ENCODE assay signal across 11 cellular contexts in genomic region chr18:51053822-51054221, GRCh38. TPM values are rescaled to one million over a fixed set of nuclear protein-coding genes. Genes with fewer than 3 reads are reported as not detected.
DNase-seq lines count a peak whose midpoint lies in the region; ATAC-seq, FAIRE-seq and TF ChIP-seq lines count a peak whose summit lies in the region.
"Had no signal": no experiment of that assay in that cellular context is flagged by ENCODE, and none has a peak within 500 bp of the region (broad histone marks: within the 10 kb centered on the region; RNA-seq: fewer than 3 reads in every experiment).

No MANE protein-coding gene starts in this region.

- H3K79me2 ChIP-seq in PC-9 (ENCODE audit: low read depth): 0 out of 2 replicates have a peak, but pooled peaks cover 9% of the 10 kb centered on the region

- no peaks in the 10 kb centered on the region for H3K9me3 Mint-ChIP-seq in endodermal cell

- H2BK15ac ChIP-seq in IMR-90 (ENCODE audit: low read depth, low read length): no peak overlapping the region

- H3K4me3 Mint-ChIP-seq in endodermal cell: no peak overlapping the region

- no peaks in the 10 kb centered on the region for H3K9me1 ChIP-seq in IMR-90 (ENCODE audit: insufficient read depth, low read length)

- dilution Hi-C loops in IMR-90 (cut with HindIII; ENCODE audit: low sequenced_read_pairs, unreplicated experiment): no loop called here

- no peak for DNase-seq in D721Med (ENCODE audit: insufficient read length, low spot score)
- no peak for DNase-seq in IMR-90
- DNase-seq in endodermal cell: no peak
- no peak for DNase-seq in middle frontal gyrus (ENCODE audit: extremely low spot score, low spot score)
- DNase-seq in PC-9: no peak
- no peak for DNase-seq in RKO (ENCODE audit: low spot score)
- DNase-seq: DMS153; stimulated activated CD4-positive, alpha-beta T cell treated with anti-CD3 and anti-CD28 coated beads, Interleukin-4, amount 100 ng/mL, for 1 hour had no signal

- no peak overlapping the region for H3K4ac ChIP-seq in IMR-90 (ENCODE audit: low read depth, low read length)

- TF ChIP-seq RAD21 in IMR-90 (IDR thresholded peaks at IDR 0.05; ENCODE audit: low read length): no peak

- POLR2A ChIA-PET in IMR-90 (lab: Charles Lee; ENCODE audit: unreplicated experiment) (no interaction called here), PC-9 (lab: Charles Lee; ENCODE audit: unreplicated experiment) (no interaction called here)

- ATAC-seq in GM21423 (IDR thresholded peaks at IDR 0.05; ENCODE audit: unreplicated experiment) (peak; percentile 78), IMR-90 (ENCODE audit: low read depth) (no peak), GM18502 (IDR thresholded peaks at IDR 0.05; ENCODE audit: poor library complexity, unreplicated experiment) (no peak)
- ATAC-seq: esophagus mucosa had no signal

- H3K27me3 ChIP-seq in IMR-90 (ENCODE audit: control insufficient read depth, insufficient read depth, low read length): no peaks in the 10 kb centered on the region
- H3K27me3 ChIP-seq in endodermal cell (ENCODE audit: control insufficient read depth, insufficient read depth, low read length, poor library complexity, severe bottlenecking): no peaks in the 10 kb centered on the region
- H3K27me3 ChIP-seq in PC-9 (ENCODE audit: insufficient read depth, low read depth): no peaks in the 10 kb centered on the region

- H3K27ac ChIP-seq in IMR-90 (ENCODE audit: insufficient read depth, low read length) (no peak overlapping the region), endodermal cell (ENCODE audit: low read depth, low read length) (no peak overlapping the region), PC-9 (no peak overlapping the region)

- H4K20me1 ChIP-seq in IMR-90 (ENCODE audit: insufficient read depth, low read length) (peaks cover 10% of the 10 kb centered on the region; the same call in 1 of the 2 replicates), PC-9 (ENCODE audit: insufficient read depth) (peaks cover 19% of the 10 kb centered on the region; the same call in 1 of the 2 replicates)

- TF ChIP-seq POLR2A in IMR-90 (IDR thresholded peaks at IDR 0.05; ENCODE audit: low read depth, low read length): no peak

- peaks cover 10% of the 10 kb centered on the region for H3K36me3 ChIP-seq in IMR-90 (ENCODE audit: control insufficient read depth, insufficient read depth, low read length)
- H3K36me3 ChIP-seq in endodermal cell (ENCODE audit: control insufficient read depth, insufficient read depth, low read length): peaks cover 84% of the 10 kb centered on the region
- peaks cover 43% of the 10 kb centered on the region for H3K36me3 ChIP-seq in PC-9 (ENCODE audit: low read depth)

- no peak overlapping the region for H4K91ac ChIP-seq in IMR-90 (ENCODE audit: insufficient read depth, low read depth, low read length)

- no peak overlapping the region for H3K14ac ChIP-seq in IMR-90 (replicated peaks; ENCODE audit: low read depth, low read length)

- H3K4me1 ChIP-seq in IMR-90 (ENCODE audit: control insufficient read depth, insufficient read depth, low read length) (peaks cover 2% of the 10 kb centered on the region; the same call in 1 of the 2 replicates), endodermal cell (ENCODE audit: control insufficient read depth, insufficient read depth, low read length) (no peaks in the 10 kb centered on the region), PC-9 (replicated peaks; ENCODE audit: insufficient read depth) (no peaks in the 10 kb centered on the region)

- no peak overlapping the region for H4K8ac ChIP-seq in IMR-90 (ENCODE audit: low read depth in 2 of 2, low read length in 2 of 2)

- H3K79me1 ChIP-seq in IMR-90 (ENCODE audit: low read depth in 1 of 2, low read length in 2 of 2): peaks cover 3 to 30% of the 10 kb centered on the region in 2 experiments; a peak in 3 of 4 replicates

- H3K27ac Mint-ChIP-seq in endodermal cell: peak overlapping the region; percentile 47

- no peak overlapping the region for H3K56ac ChIP-seq in IMR-90 (ENCODE audit: extremely low read depth, insufficient read depth, low read length)

- H3K4me2 ChIP-seq in IMR-90 (ENCODE audit: low read depth, low read length) (no peak overlapping the region), PC-9 (no peak overlapping the region)

- H3K4me1 Mint-ChIP-seq in endodermal cell: peaks cover 26% of the 10 kb centered on the region

- CTCF ChIA-PET in IMR-90 (lab: Yijun Ruan, JAX): interaction anchor here (0.8 to 1.1 kb wide), 2 partner anchors 14 to 15 kb away, joined by 4 read pairs; no protein-coding TSS in a partner anchor
- CTCF ChIA-PET in PC-9 (lab: Charles Lee): no interaction called here

- no peaks in the 10 kb centered on the region for H3F3A ChIP-seq in PC-9 (ENCODE audit: insufficient read depth, low read depth)

- H3K9me2 ChIP-seq in PC-9 (ENCODE audit: insufficient read depth): no peaks in the 10 kb centered on the region

- no peak overlapping the region for H3K18ac ChIP-seq in IMR-90 (ENCODE audit: low read depth, low read length)

- TF ChIP-seq CTCF in D721Med (IDR thresholded peaks at IDR 0.05; ENCODE audit: insufficient read depth, missing control alignments) (no peak), IMR-90 (conservative IDR thresholded peaks at IDR 0.05; ENCODE audit: low read depth, low read length) (no peak), endodermal cell (conservative IDR thresholded peaks at IDR 0.05) (no peak), PC-9 (conservative IDR thresholded peaks at IDR 0.05) (no peak)

- H3K9me3 ChIP-seq in IMR-90 (ENCODE audit: control insufficient read depth, insufficient read depth, low read length) (no peaks in the 10 kb centered on the region), endodermal cell (ENCODE audit: control insufficient read depth, low read length) (no peaks in the 10 kb centered on the region), PC-9 (ENCODE audit: insufficient read depth, low read depth) (no peaks in the 10 kb centered on the region)

- no peak overlapping the region for H4K5ac ChIP-seq in IMR-90 (ENCODE audit: low read depth, low read length)

- H3K4me3 ChIP-seq in IMR-90 (ENCODE audit: insufficient read depth, low read depth, low read length) (no peak overlapping the region), endodermal cell (ENCODE audit: low read length) (no peak overlapping the region), PC-9 (no peak overlapping the region)

- H2AK9ac ChIP-seq in IMR-90 (replicated peaks; ENCODE audit: low read depth, low read length, poor library complexity): no peak overlapping the region

- no peaks in the 10 kb centered on the region for H3K27me3 Mint-ChIP-seq in endodermal cell (ENCODE audit: insufficient read depth)

- H2AFZ ChIP-seq in IMR-90 (replicated peaks; ENCODE audit: low read length, poor library complexity): no peak overlapping the region
- H2AFZ ChIP-seq in PC-9: no peak overlapping the region

- H3K36me3 Mint-ChIP-seq in endodermal cell (ENCODE audit: low read depth): peaks cover 55% of the 10 kb centered on the region

- H2BK5ac ChIP-seq in IMR-90 (ENCODE audit: low read depth, low read length, poor library complexity, severe bottlenecking): no peak overlapping the region

- no peak overlapping the region for H2BK20ac ChIP-seq in IMR-90 (ENCODE audit: low read depth, low read length)

- WGBS in IMR-90 (ENCODE audit: extremely low coverage in 2 of 2, insufficient read length in 1 of 2), 2 experiments: no CpG with 5 or more reads among the region's 1 CpG
- WGBS in endodermal cell (ENCODE audit: insufficient coverage in 1 of 2, insufficient read length in 1 of 2), 2 experiments: no CpG with 5 or more reads among the region's 1 CpG

- intact Hi-C loops in IMR-90 (cut with micrococcal nuclease) (loop anchor here (5.0 kb wide), 1 partner anchor 87 kb away; the partner anchor contains the start of gene ELAC1), PC-9 (cut with micrococcal nuclease; ENCODE audit: unreplicated experiment) (no loop called here)

- H3K23ac ChIP-seq in IMR-90 (ENCODE audit: low read depth, low read length): no peak overlapping the region

- FAIRE-seq in D721Med (lab: Jason Lieb, UNC): peak; percentile 91

- in situ Hi-C loops in IMR-90 (cut with MboI; ENCODE audit: low sequenced_read_pairs): no loop called here

- H3K9ac ChIP-seq in IMR-90 (ENCODE audit: low read depth, low read length) (no peak overlapping the region), endodermal cell (ENCODE audit: extremely low read depth, low read length, poor library complexity, severe bottlenecking) (no peak overlapping the region)

- H2BK120ac ChIP-seq in IMR-90 (ENCODE audit: low read depth, low read length): no peak overlapping the region

- BruUV-seq in IMR-90 (replicated peaks; lab: Mats Ljungman, UMichigan): no TSS peak
- BruUV-seq in PC-9 (replicated peaks; lab: Mats Ljungman, UMichigan): no TSS peak

- H2AK5ac ChIP-seq in IMR-90 (ENCODE audit: low read depth, low read length): no peak overlapping the region

TF ChIP-seq in IMR-90, 13 proteins besides CTCF, POLR2A, EP300 and RAD21:
- no peak for TF ChIP-seq USF2 (IDR thresholded peaks at IDR 0.05; ENCODE audit: low read depth, low read length)
- no peak for TF ChIP-seq MXI1 (IDR thresholded peaks at IDR 0.05; ENCODE audit: borderline replicate concordance, low read depth, low read length)
- TF ChIP-seq FOS (IDR thresholded peaks at IDR 0.05; ENCODE audit: low read depth, low read length): no peak
- peak; percentile 40; the same call in 1 of the 2 replicates for TF ChIP-seq MAFK (IDR thresholded peaks at IDR 0.05; ENCODE audit: low read depth, low read length)

RNA-seq across cellular contexts. Expression of gene SMAD4, which starts 23.8 kb away (rescaled TPM):
- total RNA-seq in IMR-90 (2012; rRNA removed) (145 and 194 TPM in 2 replicates), endodermal cell (100 to 1,000 TPM; 132 to 133 TPM), PC-9 (2021) (51.2 and 60.7 TPM in 2 replicates)
- 54.3 and 57.6 TPM in 2 replicates for polyA plus RNA-seq in IMR-90 (2012; rRNA removed)
- polyA plus RNA-seq in IMR-90 (2012; cell fraction: cytosol; rRNA removed): 20.5 and 29.9 TPM in 2 replicates
- 27.3 and 57.4 TPM in 2 replicates for polyA plus RNA-seq in IMR-90 (2012; cell fraction: nucleus; rRNA removed; ENCODE audit: low replicate concordance)
- polyA plus RNA-seq in endodermal cell (2013, experiment 1 of 2): 136 TPM
- polyA plus RNA-seq in endodermal cell (2013, experiment 2 of 2): 130 TPM
